ENCODE assay signal across 22 cellular contexts in the genomic region with DNA sequence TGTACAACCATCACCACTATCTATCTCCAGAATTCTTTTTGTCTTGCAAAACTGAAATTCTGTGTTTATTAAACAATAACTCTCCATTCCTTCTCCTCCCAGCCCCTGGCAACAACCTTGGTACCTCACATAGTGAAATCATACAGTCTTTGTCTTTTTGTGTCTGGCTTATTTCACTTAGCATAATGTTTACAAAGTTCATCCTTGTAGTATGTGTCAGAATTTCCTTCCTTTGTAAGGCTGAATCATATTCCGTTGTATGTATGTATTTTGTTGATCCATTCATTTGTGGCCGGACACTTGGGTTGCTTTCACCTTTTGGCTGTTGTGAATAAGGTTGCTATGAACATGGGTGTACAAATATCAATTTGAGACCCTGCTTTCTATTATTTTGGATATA.
DNase-seq lines count a peak whose midpoint lies in the region; ATAC-seq and TF ChIP-seq lines count a peak whose summit lies in the region.
"Had no signal": no experiment of that assay in that cellular context is flagged by ENCODE, and none has a peak within 500 bp of the region (broad histone marks: within the 10 kb centered on the region; RNA-seq: fewer than 3 reads in every experiment).

No MANE protein-coding gene starts in this region.

- no peak for ATAC-seq in Panc1
- no peak for ATAC-seq in sciatic nerve
- ATAC-seq in GM19023 (IDR thresholded peaks at IDR 0.05; ENCODE audit: unreplicated experiment), result no peak
- ATAC-seq: GM12878, GM23338, HCT116, K562 had no signal

- in situ Hi-C loops in Panc1 (cut with HindIII; ENCODE audit: low pct_unique_long_range_greater_than_20kb, low sequenced_read_pairs) (no loop called here), ACHN (cut with HindIII; ENCODE audit: low pct_ligation_motif_present, low pct_unique_long_range_greater_than_20kb, low sequenced_read_pairs) (no loop called here)

- no peaks in the 10 kb centered on the region for H3K9me3 Mint-ChIP-seq in CD8-positive, alpha-beta memory T cell
- H3K9me3 Mint-ChIP-seq: GM23338 had no signal

- BruUV-seq in Panc1 (replicated peaks; lab: Mats Ljungman, UMichigan), result no TSS peak

- intact Hi-C loops in Panc1 (cut with micrococcal nuclease; ENCODE audit: unreplicated experiment), result no loop called here
- intact Hi-C loops in sciatic nerve (cut with DNase I), result no loop called here

- H3K27me3 Mint-ChIP-seq in CD8-positive, alpha-beta memory T cell, result peaks cover 4 to 16% of the 10 kb centered on the region in 2 donors

- no peak for TF ChIP-seq CTCF in Panc1 (IDR thresholded peaks at IDR 0.05)
- TF ChIP-seq CTCF in fibroblast of the aortic adventitia (IDR thresholded peaks at IDR 0.05; ENCODE audit: insufficient read depth, low read length), result no peak

- CTCF ChIA-PET in Panc1 (lab: Charles Lee), result no interaction called here
- CTCF ChIA-PET in CD8-positive, alpha-beta memory T cell (lab: Charles Lee), result no interaction called here

- no peaks in the 10 kb centered on the region for H3K4me1 Mint-ChIP-seq in CD8-positive, alpha-beta memory T cell

- no peaks in the 10 kb centered on the region for H3K4me1 ChIP-seq in Panc1 (ENCODE audit: control insufficient read depth, insufficient read depth, low read length)
- no peaks in the 10 kb centered on the region for H3K4me1 ChIP-seq in CD8-positive, alpha-beta memory T cell (ENCODE audit: insufficient read depth, low read length)
- H3K4me1 ChIP-seq: Peyer's patch had no signal

- H3K9me3 ChIP-seq in Panc1 (ENCODE audit: control insufficient read depth, insufficient read depth, low read depth, low read length), result no peaks in the 10 kb centered on the region
- H3K9me3 ChIP-seq in CD8-positive, alpha-beta memory T cell (ENCODE audit: low read length), result no peaks in the 10 kb centered on the region
- H3K9me3 ChIP-seq: Peyer's patch had no signal

- DNase-seq in ELR (ENCODE audit: low read depth) (peak; percentile 53), Panc1 (ENCODE audit: low read depth, low spot score) (peak; percentile 24), dermis blood vessel endothelial cell (peak; percentile 80), fibroblast of the aortic adventitia (ENCODE audit: low read depth) (peak; percentile 65), sciatic nerve (ENCODE audit: low spot score) (no peak), ACHN (no peak)
- no peak for DNase-seq in CD8-positive, alpha-beta memory T cell
- DNase-seq: 8988T; AML-193; C1 segment of cervical spinal cord; DMS79 treated with DMSO at 0.1 percent for 48 hours; NCI-H1092 treated with DMSO at 0.1 percent for 48 hours; NCI-H1436 treated with DMSO at 0.1 percent for 48 hours; NCI-H1930; NCI-H748 treated with DMSO at 0.1 percent for 48 hours; NK-92 treated with Interleukin-12 subunit alpha and Interleukin-12 subunit beta, amount 100 ng/mL, for 24 hours; Peyer's patch had no signal

- H3K36me3 Mint-ChIP-seq in CD8-positive, alpha-beta memory T cell, result no peaks in the 10 kb centered on the region

- POLR2A ChIA-PET in Panc1 (lab: Charles Lee), result no interaction called here
- POLR2A ChIA-PET in CD8-positive, alpha-beta memory T cell (lab: Charles Lee), result no interaction called here

- H3K4me3 Mint-ChIP-seq in CD8-positive, alpha-beta memory T cell, result no peak overlapping the region
- H3K4me3 Mint-ChIP-seq: GM23338 had no signal

- no peak overlapping the region for H3K4me3 ChIP-seq in Panc1 (ENCODE audit: low read depth in 2 of 2, low read length in 2 of 2)
- H3K4me3 ChIP-seq in fibroblast of the aortic adventitia (ENCODE audit: low read depth, low read length), result no peak overlapping the region
- H3K4me3 ChIP-seq in CD8-positive, alpha-beta memory T cell (ENCODE audit: low read length), result no peak overlapping the region
- H3K4me3 ChIP-seq: GM12878, GM23338, K562, Peyer's patch had no signal

- peaks cover 9% of the 10 kb centered on the region for H3K27me3 ChIP-seq in Panc1 (ENCODE audit: control insufficient read depth, insufficient read depth, low read length)
- H3K27me3 ChIP-seq in CD8-positive, alpha-beta memory T cell (ENCODE audit: insufficient read depth, low read length, poor library complexity, severe bottlenecking), result no peaks in the 10 kb centered on the region
- H3K27me3 ChIP-seq: Peyer's patch had no signal

- H3K27ac Mint-ChIP-seq in CD8-positive, alpha-beta memory T cell, result no peak overlapping the region
- H3K27ac Mint-ChIP-seq: GM23338 had no signal

- H3K36me3 ChIP-seq in Panc1 (ENCODE audit: control insufficient read depth, insufficient read depth, low read length), result no peaks in the 10 kb centered on the region
- H3K36me3 ChIP-seq in CD8-positive, alpha-beta memory T cell (ENCODE audit: insufficient read depth, low read length), result no peaks in the 10 kb centered on the region
- H3K36me3 ChIP-seq: Peyer's patch had no signal

- H3K27ac ChIP-seq in Panc1 (ENCODE audit: low read length), result no peak overlapping the region
- no peak overlapping the region for H3K27ac ChIP-seq in CD8-positive, alpha-beta memory T cell (ENCODE audit: low read depth, low read length)
- H3K27ac ChIP-seq: Peyer's patch had no signal

Comparison
In these comparisons a context has a peak if more than half of its experiments do, and no peak if none do; other contexts are left out.
1. DNase-seq: peak in ELR (single experiment), Panc1 (single experiment), dermis blood vessel endothelial cell (single experiment) and fibroblast of the aortic adventitia (single experiment); none in CD8-positive, alpha-beta memory T cell (0 of 5), sciatic nerve (single experiment) and ACHN (single experiment).